ENCODE assay signal across 18 cellular contexts in the genomic region with DNA sequence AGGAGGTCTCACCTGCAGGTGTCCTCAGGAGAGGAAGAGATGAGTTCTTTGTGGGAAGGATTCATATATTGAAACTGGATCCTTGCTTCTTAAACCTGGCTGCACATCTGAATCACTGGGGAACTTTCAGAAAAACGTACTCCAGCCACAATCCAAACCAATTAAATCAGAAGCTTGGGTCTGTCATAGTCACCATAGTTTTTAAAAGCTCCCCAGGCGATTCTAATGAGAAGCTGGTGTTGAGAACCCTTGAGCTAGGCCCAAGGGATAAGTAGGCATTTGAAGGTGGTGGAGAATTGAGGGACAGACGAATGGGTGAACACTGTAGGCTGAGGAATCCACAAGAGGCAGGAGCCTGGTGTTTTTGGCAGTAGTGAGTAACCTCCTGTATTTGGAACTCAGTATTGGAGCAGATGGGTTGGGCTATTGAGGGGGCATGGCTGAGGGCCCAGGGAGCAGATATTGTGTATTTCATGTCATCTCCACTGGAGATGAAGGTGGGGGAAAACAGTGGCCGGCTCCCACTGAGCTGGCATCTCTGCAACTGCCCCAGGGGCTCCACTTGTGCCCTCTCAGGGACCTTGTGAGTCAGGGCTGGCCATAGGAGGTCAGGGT. TPM values are rescaled to one million over a fixed set of nuclear protein-coding genes. Genes with fewer than 3 reads are reported as not detected.
A peak's percentile ranks its signal among the peaks of the same experiment; 100 is the strongest.
DNase-seq lines count a peak whose midpoint lies in the region; ATAC-seq and TF ChIP-seq lines count a peak whose summit lies in the region.
"Had no signal": no experiment of that assay in that cellular context is flagged by ENCODE, and none has a peak within 500 bp of the region (broad histone marks: within the 10 kb centered on the region; RNA-seq: fewer than 3 reads in every experiment).

No MANE protein-coding gene starts in this region.

- no peaks in the 10 kb centered on the region for H3K4me1 ChIP-seq in trophoblast cell (ENCODE audit: control insufficient read depth in 1 of 2, insufficient read depth in 2 of 2, low read length in 2 of 2)

- no peak overlapping the region for H2AK5ac ChIP-seq in trophoblast cell (ENCODE audit: low read length)

- no peak overlapping the region for H2BK5ac ChIP-seq in trophoblast cell (ENCODE audit: low read depth, low read length, poor library complexity)

- H3K27me3 ChIP-seq in trophoblast cell (ENCODE audit: insufficient read depth, low read length): no peaks in the 10 kb centered on the region

- no peak overlapping the region for H3K4ac ChIP-seq in trophoblast cell (ENCODE audit: low read depth, low read length)

- no peak overlapping the region for H3K18ac ChIP-seq in trophoblast cell (ENCODE audit: low read length)

- ATAC-seq in HG03442 (IDR thresholded peaks at IDR 0.05; ENCODE audit: unreplicated experiment): no peak
- no peak for ATAC-seq in GM18907 (IDR thresholded peaks at IDR 0.05; ENCODE audit: unreplicated experiment)
- ATAC-seq: PC-3 had no signal

- H3K79me1 ChIP-seq in trophoblast cell (ENCODE audit: low read length): no peaks in the 10 kb centered on the region

- peaks cover 25% of the 10 kb centered on the region for H3K36me3 Mint-ChIP-seq in brain

- peaks cover 3% of the 10 kb centered on the region for H3K9me3 ChIP-seq in trophoblast cell (ENCODE audit: insufficient read depth, low read depth, low read length)

- H3K36me3 ChIP-seq in trophoblast cell (ENCODE audit: control insufficient read depth in 1 of 2, insufficient read depth in 2 of 2, low read length in 2 of 2): no peaks in the 10 kb centered on the region

- H2BK12ac ChIP-seq in trophoblast cell (ENCODE audit: low read length): no peak overlapping the region

- no peak overlapping the region for H4K8ac ChIP-seq in trophoblast cell (ENCODE audit: low read depth, low read length)

- H3K4me1 Mint-ChIP-seq in brain: peaks cover 69% of the 10 kb centered on the region

- no peaks in the 10 kb centered on the region for H3K27me3 Mint-ChIP-seq in brain

- no peak overlapping the region for H2BK120ac ChIP-seq in trophoblast cell (ENCODE audit: insufficient read depth, low read length, poor library complexity)

- H4K91ac ChIP-seq in trophoblast cell (ENCODE audit: low read depth, low read length): no peak overlapping the region

- H3K79me2 ChIP-seq in trophoblast cell (ENCODE audit: control insufficient read depth, insufficient read depth, low read length, poor library complexity): no peaks in the 10 kb centered on the region

- H2AFZ ChIP-seq in trophoblast cell (ENCODE audit: insufficient read depth, low read length, poor library complexity): no peak overlapping the region
- H2AFZ ChIP-seq: GM23248 had no signal

- peak overlapping the region in 4 of 5 experiments; percentile 35 to 60 (median 54) for H3K27ac Mint-ChIP-seq in brain

- H4K12ac ChIP-seq in trophoblast cell (ENCODE audit: low read depth, low read length): no peak overlapping the region

- no peak overlapping the region for H3K23ac ChIP-seq in trophoblast cell (ENCODE audit: low read length)

- no peak overlapping the region for H3K4me2 ChIP-seq in trophoblast cell (ENCODE audit: low read length)

- no peaks in the 10 kb centered on the region for H3K9me3 Mint-ChIP-seq in brain

- no CpG with 5 or more reads among the region's 4 CpGs for WGBS in trophoblast cell (ENCODE audit: extremely low coverage, insufficient coverage, insufficient read length)

- H3K4me3 Mint-ChIP-seq in brain: no peak overlapping the region

- H3K27ac ChIP-seq in trophoblast cell (ENCODE audit: low read depth, low read length): no peak overlapping the region
- H3K27ac ChIP-seq: GM23248, RWPE1 had no signal

- in situ Hi-C loops in G401 (cut with HindIII; ENCODE audit: low sequenced_read_pairs): no loop called here

- peak; percentile 87 for DNase-seq in G401 (ENCODE audit: low spot score)
- peak; percentile 19 for DNase-seq in NCI-H1092 (lab: John Stamatoyannopoulos, UW)
- DNase-seq in trophoblast cell: peak; percentile 58 to 81
- no peak for DNase-seq in retina
- DNase-seq: COR-L47, GM23248, HCEC 1CT, KBM-7, NCI-H187, NCI-H510A, NCI-H774, PC-3, SW 1271 had no signal

- no peak overlapping the region for H3K9ac ChIP-seq in trophoblast cell (ENCODE audit: low read length)
- H3K9ac ChIP-seq: GM23248 had no signal

- no peak for TF ChIP-seq CTCF in brain (conservative IDR thresholded peaks at IDR 0.05)

- H3K4me3 ChIP-seq in trophoblast cell (ENCODE audit: low read depth, low read length): no peak overlapping the region
- H3K4me3 ChIP-seq: GM23248 had no signal

- H3K14ac ChIP-seq in trophoblast cell (ENCODE audit: low read length): no peak overlapping the region

RNA-seq across cellular contexts. Expression of gene ADCYAP1R1, which starts 14.5 kb away (rescaled TPM):
- not detected in 2 replicates for total RNA-seq in G401 (2014; rRNA removed; shearing (Covaris generic))
- polyA plus RNA-seq in brain (ENCODE audit: insufficient read depth, low read depth, low replicate concordance): 16.3 TPM
- 0.03 TPM in 2 replicates for polyA plus RNA-seq in trophoblast cell (2013)
- total RNA-seq: GM23248, PC-3, SK-MEL-5 had no signal
